In genomic region chr2:241882090-241882625, GRCh38 we compare ENCODE assay signal across 1 cellular context.
TF ChIP-seq lines count a peak whose summit lies in the region.

No MANE protein-coding gene starts in this region.

TF ChIP-seq in HepG2, 621 proteins besides CTCF, POLR2A, EP300 and RAD21 (continued from another document):
- TF ChIP-seq TAF15 (IDR thresholded peaks at IDR 0.05; ENCODE audit: low read depth, low read length, poor library complexity, severe bottlenecking), result no peak
- TF ChIP-seq ZNF484 (CRISPR knock-in tag; IDR thresholded peaks at IDR 0.05; ENCODE audit: borderline replicate concordance, low read depth), result no peak
- no peak for TF ChIP-seq PAF1 (CRISPR knock-in tag; IDR thresholded peaks at IDR 0.05)
- TF ChIP-seq FLYWCH1 (CRISPR knock-in tag; IDR thresholded peaks at IDR 0.05), result 0 out of 2 replicates have a peak, but pooled peaks have one; percentile 68
- no peak for TF ChIP-seq MED13 (CRISPR knock-in tag; IDR thresholded peaks at IDR 0.05)
- TF ChIP-seq ZBTB37 (CRISPR knock-in tag; IDR thresholded peaks at IDR 0.05), result 0 out of 2 replicates have a peak, but pooled peaks have one; percentile 32
- TF ChIP-seq ZNF615 (CRISPR knock-in tag; IDR thresholded peaks at IDR 0.05; ENCODE audit: borderline replicate concordance), result no peak
- TF ChIP-seq FOXC1 (CRISPR knock-in tag; IDR thresholded peaks at IDR 0.05; ENCODE audit: borderline replicate concordance), result no peak
- TF ChIP-seq JDP2 (CRISPR knock-in tag; IDR thresholded peaks at IDR 0.05; ENCODE audit: borderline replicate concordance), result no peak
- TF ChIP-seq ELF1 (CRISPR knock-in tag; IDR thresholded peaks at IDR 0.05), result no peak
- no peak for TF ChIP-seq ZNF737 (CRISPR knock-in tag; IDR thresholded peaks at IDR 0.05; ENCODE audit: borderline replicate concordance)
- no peak for TF ChIP-seq ZFP82 (CRISPR knock-in tag; IDR thresholded peaks at IDR 0.05; ENCODE audit: borderline replicate concordance)
- TF ChIP-seq KDM3A (CRISPR knock-in tag; IDR thresholded peaks at IDR 0.05; ENCODE audit: low read depth), result no peak
- TF ChIP-seq CEBPZ (IDR thresholded peaks at IDR 0.05; ENCODE audit: low read length), result no peak
- no peak for TF ChIP-seq ATF7 (IDR thresholded peaks at IDR 0.05)
- no peak for TF ChIP-seq ATF7 (CRISPR knock-in tag; IDR thresholded peaks at IDR 0.05)
- TF ChIP-seq NFE2 (CRISPR knock-in tag; IDR thresholded peaks at IDR 0.05), result no peak
- TF ChIP-seq ELF3 (CRISPR knock-in tag; IDR thresholded peaks at IDR 0.05), result no peak
- no peak for TF ChIP-seq TEF (CRISPR knock-in tag; IDR thresholded peaks at IDR 0.05)
- TF ChIP-seq TAF1 (CRISPR knock-in tag; IDR thresholded peaks at IDR 0.05), result no peak
- no peak for TF ChIP-seq RXRB (CRISPR knock-in tag; IDR thresholded peaks at IDR 0.05; ENCODE audit: borderline replicate concordance)
- no peak for TF ChIP-seq ZFY (CRISPR knock-in tag; IDR thresholded peaks at IDR 0.05)
- TF ChIP-seq HNRNPH1 (optimal IDR thresholded peaks at IDR 0.05; ENCODE audit: low read depth, low read length), result no peak
- peak; percentile 49; the same call in 1 of the 2 replicates for TF ChIP-seq MAX (IDR thresholded peaks at IDR 0.05)
- 0 out of 2 replicates have a peak, but pooled peaks have one; percentile 2 for TF ChIP-seq ATF7-NPFF (CRISPR knock-in tag; IDR thresholded peaks at IDR 0.05; ENCODE audit: low read depth)
- no peak; the same call in 1 of the 2 replicates for TF ChIP-seq ZNF333 (CRISPR knock-in tag; IDR thresholded peaks at IDR 0.05; ENCODE audit: borderline replicate concordance)
- no peak for TF ChIP-seq ZNF407 (CRISPR knock-in tag; IDR thresholded peaks at IDR 0.05; ENCODE audit: not compliant biosample characterization)
- peak; percentile 58 for TF ChIP-seq ZNF687 (CRISPR knock-in tag; IDR thresholded peaks at IDR 0.05)
- no peak for TF ChIP-seq IRF1 (CRISPR knock-in tag; IDR thresholded peaks at IDR 0.05; ENCODE audit: low read depth)
- 0 out of 2 replicates have a peak, but pooled peaks have one; percentile 71 for TF ChIP-seq MXD4 (CRISPR knock-in tag; IDR thresholded peaks at IDR 0.05)
- no peak for TF ChIP-seq TEAD2 (CRISPR knock-in tag; IDR thresholded peaks at IDR 0.05)
- TF ChIP-seq GATAD2A (CRISPR knock-in tag; IDR thresholded peaks at IDR 0.05), result no peak
- TF ChIP-seq NFATC3 (CRISPR knock-in tag; IDR thresholded peaks at IDR 0.05), result no peak
- no peak for TF ChIP-seq RARG (CRISPR knock-in tag; IDR thresholded peaks at IDR 0.05; ENCODE audit: low read depth)
- TF ChIP-seq NR2F6 (IDR thresholded peaks at IDR 0.05), result no peak
- no peak for TF ChIP-seq NR2F6 (CRISPR knock-in tag; IDR thresholded peaks at IDR 0.05)
- TF ChIP-seq JUNB (CRISPR knock-in tag; IDR thresholded peaks at IDR 0.05; ENCODE audit: borderline replicate concordance), result no peak
- no peak for TF ChIP-seq NAIF1 (CRISPR knock-in tag; IDR thresholded peaks at IDR 0.05; ENCODE audit: borderline replicate concordance)
- no peak for TF ChIP-seq SOX6 (IDR thresholded peaks at IDR 0.05)
- TF ChIP-seq SOX6 (CRISPR knock-in tag; IDR thresholded peaks at IDR 0.05), result no peak
- TF ChIP-seq BORCS8-MEF2B (CRISPR knock-in tag; IDR thresholded peaks at IDR 0.05), result no peak
- 0 out of 2 replicates have a peak, but pooled peaks have one; percentile 17 for TF ChIP-seq ETV5 (CRISPR knock-in tag; IDR thresholded peaks at IDR 0.05; ENCODE audit: borderline replicate concordance)
- peak; percentile 35; the same call in 1 of the 2 replicates for TF ChIP-seq NFKB2 (CRISPR knock-in tag; IDR thresholded peaks at IDR 0.05; ENCODE audit: borderline replicate concordance)
- TF ChIP-seq ZNF138 (CRISPR knock-in tag; IDR thresholded peaks at IDR 0.05; ENCODE audit: low read depth), result no peak
- no peak for TF ChIP-seq PAX8 (CRISPR knock-in tag; IDR thresholded peaks at IDR 0.05; ENCODE audit: borderline replicate concordance)
